Comparison of ENCODE assay signal across 18 cellular contexts in the genomic region with DNA sequence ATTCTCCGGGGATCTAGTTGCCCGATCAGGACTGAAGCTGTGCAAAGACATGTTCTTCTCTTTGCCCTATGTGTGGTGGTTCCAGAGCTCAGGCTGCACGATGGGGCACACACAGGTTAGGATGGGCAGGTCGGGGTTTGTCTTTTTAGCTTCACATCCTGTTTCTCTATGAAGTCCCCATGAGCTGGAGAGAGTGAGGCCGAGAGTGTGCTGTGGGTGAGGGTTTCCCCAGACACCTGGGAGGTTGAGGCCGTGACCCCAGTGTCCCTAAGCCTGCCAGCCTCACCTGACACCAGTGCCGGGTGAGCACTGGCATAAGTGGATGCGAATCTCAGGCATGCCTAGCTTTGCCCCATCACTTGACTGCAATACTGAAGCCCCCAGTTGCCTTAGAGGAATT. TPM values are rescaled to one million over a fixed set of nuclear protein-coding genes. Genes with fewer than 3 reads are reported as not detected.
DNase-seq lines count a peak whose midpoint lies in the region; ATAC-seq and TF ChIP-seq lines count a peak whose summit lies in the region.
"Had no signal": no experiment of that assay in that cellular context is flagged by ENCODE, and none has a peak within 500 bp of the region (broad histone marks: within the 10 kb centered on the region; RNA-seq: fewer than 3 reads in every experiment).

No MANE protein-coding gene starts in this region.

- no peaks in the 10 kb centered on the region for H3K4me1 ChIP-seq in tibial artery

- no peak overlapping the region for H3K4me3 ChIP-seq in tibial artery
- H3K4me3 ChIP-seq: lung had no signal

- TF ChIP-seq CTCF in omental fat pad (IDR thresholded peaks at IDR 0.05) (no peak), tibial artery (IDR thresholded peaks at IDR 0.05) (no peak)

- no peak overlapping the region for H3K27ac ChIP-seq in tibial artery

- ATAC-seq in GM18511 (IDR thresholded peaks at IDR 0.05; ENCODE audit: unreplicated experiment) = peak; percentile 88
- ATAC-seq in GM19463 (IDR thresholded peaks at IDR 0.05; ENCODE audit: unreplicated experiment) = peak; percentile 92
- peak; percentile 91 for ATAC-seq in HG02798 (IDR thresholded peaks at IDR 0.05; ENCODE audit: poor library complexity, unreplicated experiment)
- ATAC-seq in HG03460 (IDR thresholded peaks at IDR 0.05; ENCODE audit: unreplicated experiment) = peak; percentile 89
- no peak for ATAC-seq in omental fat pad (ENCODE audit: low FRiP score)
- ATAC-seq: T-helper 17 cell had no signal

- H3K9me3 ChIP-seq in tibial artery = no peaks in the 10 kb centered on the region

- DNase-seq in NCI-H524 treated with DMSO at 0.1 percent for 48 hours (lab: John Stamatoyannopoulos, UW) (no peak), omental fat pad (ENCODE audit: low spot score) (no peak), NCI-H2196 treated with DMSO at 0.1 percent for 48 hours (lab: John Stamatoyannopoulos, UW; ENCODE audit: unreplicated experiment) (no peak), tibial artery (no peak)
- DNase-seq: activated CD4-positive, alpha-beta T cell treated with anti-CD3 and anti-CD28 coated beads for 4 hours; anterior cingulate cortex; KBM-7; NCI-H1694; NCI-H526 treated with DMSO at 0.1 percent for 48 hours; substantia nigra; T-helper 17 cell had no signal

- H3K27me3 ChIP-seq in tibial artery = no peaks in the 10 kb centered on the region

- intact Hi-C loops in tibial artery (cut with DNase I; ENCODE audit: low total_unique reads) = no loop called here

- no peaks in the 10 kb centered on the region for H3K36me3 ChIP-seq in tibial artery

RNA-seq across cellular contexts. Expression of a gene that starts 32.9 kb away (rescaled TPM):
- total RNA-seq in omental fat pad = 100 to 1,000 TPM in 3 of 4 donors, 10 to 100 TPM in 1; 68.1 to 248 (median 185) TPM
- total RNA-seq: B cell, Daoy, T-helper 17 cell had no signal
